ENCODE assay signal across 20 cellular contexts in genomic region chr12:119705182-119705581, GRCh38.
"Had no signal": no experiment of that assay in that cellular context is flagged by ENCODE, and none has a peak within 500 bp of the region (broad histone marks: within the 10 kb centered on the region; RNA-seq: fewer than 3 reads in every experiment).

No MANE protein-coding gene starts in this region.

- H3K27ac Mint-ChIP-seq: endodermal cell, immature natural killer cell had no signal

- H3K9me3 ChIP-seq: left lung, lower lobe of right lung, pancreas, prostate gland, right lobe of liver, stomach, thoracic aorta, transverse colon had no signal

- H3K36me3 Mint-ChIP-seq: immature natural killer cell, naive B cell had no signal

- H3K9me3 Mint-ChIP-seq: endodermal cell, immature natural killer cell, nephron had no signal

- H3K27ac ChIP-seq: left lung, lower lobe of right lung, pancreas, prostate gland, right lobe of liver, stomach, thoracic aorta, transverse colon had no signal

- DNase-seq: cerebellar nuclear complex; dermis blood vessel endothelial cell; endodermal cell; immature natural killer cell; left lung; lower lobe of right lung; mesenchymal stem cell; naive B cell; occipital lobe; pancreas; right lobe of liver; stimulated activated CD4-positive, alpha-beta T cell treated with anti-CD3 and anti-CD28 coated beads, Interleukin-12 subunit alpha, Interleukin-12 subunit beta, amount 100 ng/mL, for 4 hours; stimulated activated naive CD4-positive, alpha-beta T cell; stomach; substantia nigra; transverse colon had no signal

- H3K4me1 ChIP-seq: left lung, lower lobe of right lung, pancreas, prostate gland, right lobe of liver, transverse colon had no signal

- ATAC-seq: left lung, lower lobe of right lung, pancreas had no signal

- H3K4me3 ChIP-seq: left lung, lower lobe of right lung, pancreas, prostate gland, right lobe of liver, skin epidermis, stomach, thoracic aorta, transverse colon had no signal

- H3K27me3 ChIP-seq: left lung, pancreas, right lobe of liver, stomach, transverse colon had no signal

- H3K36me3 ChIP-seq: pancreas, prostate gland, right lobe of liver, thoracic aorta, transverse colon had no signal
